ENCODE assay signal across 10 cellular contexts in the genomic region with DNA sequence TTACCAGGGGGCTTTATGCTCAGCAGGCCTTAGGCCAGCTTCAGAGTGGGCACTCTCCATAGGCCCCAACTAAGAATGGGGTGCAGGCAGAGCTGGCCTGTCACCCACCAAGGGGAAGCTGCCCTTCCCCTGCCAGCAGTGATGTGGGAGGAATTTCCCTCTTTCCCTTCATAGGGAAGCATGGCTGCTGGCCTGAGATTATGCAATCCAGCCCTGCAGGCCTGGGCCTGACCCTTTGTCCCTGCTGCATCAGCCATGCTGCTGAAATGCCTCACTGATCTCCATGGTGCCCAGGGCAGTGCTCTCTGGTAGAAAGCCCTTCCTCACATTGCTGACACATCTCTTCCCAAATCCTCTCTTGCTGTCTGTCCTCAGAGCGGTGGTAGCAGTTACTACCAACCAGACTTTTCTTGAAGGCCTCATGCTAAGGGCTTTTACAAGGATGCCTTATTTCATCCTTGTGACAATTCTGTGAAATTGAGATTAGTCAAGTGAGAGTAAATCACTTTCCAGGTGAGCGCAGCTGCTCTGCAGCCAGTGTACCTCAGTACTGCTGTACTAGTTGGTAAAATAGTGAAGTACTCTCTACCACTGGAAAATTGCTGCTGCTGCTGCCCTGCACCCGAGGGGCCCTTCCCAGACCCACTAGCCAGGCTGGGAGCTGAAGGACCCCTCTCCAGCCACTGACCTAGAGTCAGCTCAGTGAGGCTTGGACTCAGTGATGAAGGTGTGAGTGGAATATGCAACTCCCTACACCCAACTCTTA. TPM values are rescaled to one million over a fixed set of nuclear protein-coding genes. Genes with fewer than 3 reads are reported as not detected.
DNase-seq lines count a peak whose midpoint lies in the region; TF ChIP-seq lines count a peak whose summit lies in the region.
"Had no signal": no experiment of that assay in that cellular context is flagged by ENCODE, and none has a peak within 500 bp of the region (broad histone marks: within the 10 kb centered on the region; RNA-seq: fewer than 3 reads in every experiment).

No MANE protein-coding gene starts in this region.

- H3K36me3 ChIP-seq in uterus (no peaks in the 10 kb centered on the region), Karpas-422 (ENCODE audit: insufficient read depth, low read length) (no peaks in the 10 kb centered on the region)

- H3K4me1 ChIP-seq in uterus (peaks cover 0 to 12% of the 10 kb centered on the region in 2 donors), Karpas-422 (ENCODE audit: low read length) (no peaks in the 10 kb centered on the region)

- no peak overlapping the region for H3K9ac ChIP-seq in Karpas-422 (ENCODE audit: low read length)

- H3K27ac ChIP-seq in uterus (peak overlapping the region; percentile 74 to 83), Karpas-422 (ENCODE audit: low read length) (no peak overlapping the region)
- H3K27ac ChIP-seq: 22Rv1 had no signal

- TF ChIP-seq CTCF in uterus (IDR thresholded peaks at IDR 0.05) = no peak

- DNase-seq in DMS79 treated with DMSO at 0.1 percent for 48 hours (lab: John Stamatoyannopoulos, UW) (peak; percentile 34), DMS79 (lab: John Stamatoyannopoulos, UW) (no peak), fibroblast of peridontal ligament (ENCODE audit: extremely low read depth) (peak; percentile 40), myocyte (ENCODE audit: low read depth) (peak; percentile 36), uterus (peak; percentile 73), Karpas-422 (no peak), DMS53 treated with DMSO at 0.1 percent for 48 hours (lab: John Stamatoyannopoulos, UW; ENCODE audit: unreplicated experiment) (no peak)
- DNase-seq in effector CD4-positive, alpha-beta T cell = no peak
- DNase-seq: NCI-H69 had no signal

- no peak overlapping the region for H3K4me2 ChIP-seq in Karpas-422 (ENCODE audit: low read depth, low read length, poor library complexity, severe bottlenecking)

- H3K9me3 ChIP-seq in uterus (no peaks in the 10 kb centered on the region), Karpas-422 (ENCODE audit: low read length) (no peaks in the 10 kb centered on the region)

- no peak overlapping the region for H2AFZ ChIP-seq in Karpas-422 (ENCODE audit: low read length)

- no peak overlapping the region for H3K4me3 ChIP-seq in uterus
- H3K4me3 ChIP-seq in Karpas-422 (ENCODE audit: low read length) = no peak overlapping the region

- H3K79me2 ChIP-seq in Karpas-422 (ENCODE audit: low read length) = no peaks in the 10 kb centered on the region

- H3K9me2 ChIP-seq in Karpas-422 (replicated peaks; ENCODE audit: insufficient read depth, low read length) = no peaks in the 10 kb centered on the region

- TF ChIP-seq POLR2A in uterus (IDR thresholded peaks at IDR 0.05) = no peak

- H3K27me3 ChIP-seq in uterus = no peaks in the 10 kb centered on the region
- no peaks in the 10 kb centered on the region for H3K27me3 ChIP-seq in Karpas-422 (ENCODE audit: low read length)

- intact Hi-C loops in uterus (cut with DNase I; ENCODE audit: low total_unique reads) = no loop called here

- no peaks in the 10 kb centered on the region for H4K20me1 ChIP-seq in Karpas-422 (ENCODE audit: insufficient read depth, low read depth, low read length)

RNA-seq across cellular contexts. Expression of gene MRAS, which starts 33.8 kb away (rescaled TPM):
- total RNA-seq in myocyte (429 and 482 TPM in 2 replicates), uterus (10 to 100 TPM; 13.8 to 83.0 (median 46.8) TPM)
- 883 TPM for polyA plus RNA-seq in myocyte (2012)
- total RNA-seq in Karpas-422 (2014; rRNA removed; shearing (Covaris generic); ENCODE audit: low replicate concordance) = not detected in 2 replicates

RNA-seq across cellular contexts. Expression of gene ESYT3, which starts 52.3 kb away (rescaled TPM):
- total RNA-seq in myocyte = 1.7 and 2.8 TPM in 2 replicates
- 8.6 TPM for polyA plus RNA-seq in myocyte (2012)
- 10 to 100 TPM in 1 of 4 donors, 1 to 10 TPM in 3; 1.4 to 30.8 (median 4.9) TPM for total RNA-seq in uterus
- not detected in 2 replicates for total RNA-seq in Karpas-422 (2014; rRNA removed; shearing (Covaris generic); ENCODE audit: low replicate concordance)

RNA-seq across cellular contexts. Expression of gene NME9, which starts 52.5 kb away (rescaled TPM):
- total RNA-seq in myocyte (not detected in 2 replicates), uterus (1 to 10 TPM in 2 of 4 donors, not detected in 2; 1.3 to 5.0 TPM)
- polyA plus RNA-seq in myocyte (2012) = 0.44 TPM
- not detected in 2 replicates for total RNA-seq in Karpas-422 (2014; rRNA removed; shearing (Covaris generic); ENCODE audit: low replicate concordance)

Comparison
In these comparisons a context has a peak if more than half of its experiments do, and no peak if none do; other contexts are left out.
1. DNase-seq: peak in DMS79 treated with DMSO at 0.1 percent for 48 hours (single experiment), fibroblast of peridontal ligament (single experiment), myocyte (single experiment) and uterus (2 of 2); none in DMS79 (single experiment), effector CD4-positive, alpha-beta T cell (single experiment), Karpas-422 (single experiment) and DMS53 treated with DMSO at 0.1 percent for 48 hours (single experiment).
2. RNA of gene MRAS, which starts 33.8 kb away (total RNA-seq): 429 to 482 TPM in myocyte and 13.8 to 83.0 TPM in uterus; not detected in Karpas-422; every median in the first group is over 10 times any median in the second.